8 cellular contexts compared by ENCODE assay signal in the genomic region with DNA sequence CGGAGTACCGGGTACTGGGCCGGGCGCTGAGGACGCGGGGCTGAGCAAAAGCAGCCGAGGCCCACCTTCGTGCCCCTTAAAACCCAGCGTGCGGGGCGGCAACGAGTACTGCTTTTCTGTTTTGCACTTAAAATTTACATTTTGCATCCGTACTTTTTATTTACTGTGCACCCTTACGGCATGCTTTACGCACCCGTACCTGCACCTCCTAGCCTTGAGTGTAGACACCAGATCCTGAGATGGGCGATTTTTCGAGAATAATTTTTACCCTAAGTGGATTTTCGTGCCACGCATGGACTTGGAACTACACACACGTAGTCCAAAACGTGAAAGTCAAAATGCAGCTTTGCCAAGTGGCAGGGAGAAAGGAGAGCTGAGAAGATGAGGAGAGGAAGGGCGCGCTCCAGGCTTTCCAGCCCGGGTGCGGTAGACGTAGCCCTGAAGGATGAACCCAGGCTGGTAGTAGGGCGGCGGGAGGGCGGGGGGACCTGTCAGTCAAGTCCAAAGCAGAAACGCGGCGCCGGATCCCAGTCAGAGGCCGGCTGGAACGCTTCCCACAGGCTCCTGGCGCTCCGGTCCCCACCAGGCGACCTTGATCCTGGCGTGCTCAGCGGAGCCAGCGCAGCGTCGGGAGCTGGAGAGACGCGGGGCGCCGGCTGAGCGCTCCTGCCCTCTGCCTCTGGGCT. TPM values are rescaled to one million over a fixed set of nuclear protein-coding genes. Genes with fewer than 3 reads are reported as not detected.
DNase-seq lines count a peak whose midpoint lies in the region; ATAC-seq and TF ChIP-seq lines count a peak whose summit lies in the region.

No MANE protein-coding gene starts in this region.

- TF ChIP-seq CTCF in OCI-LY7 (conservative IDR thresholded peaks at IDR 0.05; ENCODE audit: low read length), result no peak
- TF ChIP-seq CTCF in gastrocnemius medialis (IDR thresholded peaks at IDR 0.05 in 4 of 5, conservative IDR thresholded peaks at IDR 0.05 in 1 of 5), result no peak
- TF ChIP-seq CTCF in A673 (conservative IDR thresholded peaks at IDR 0.05; ENCODE audit: low read depth, low read length), result no peak

- no peaks in the 10 kb centered on the region for H4K20me1 ChIP-seq in OCI-LY7 (ENCODE audit: insufficient read depth, low read length)

- intact Hi-C loops in OCI-LY7 (cut with micrococcal nuclease; ENCODE audit: unreplicated experiment), result loop anchor here (2.0 to 10.0 kb wide), 3 partner anchors 54 to 898 kb away; a partner anchor contains a TSS
- intact Hi-C loops in left ventricle myocardium superior (cut with micrococcal nuclease), result no loop called here
- intact Hi-C loops in gastrocnemius medialis (cut with DNase I; ENCODE audit: low total_unique reads), result no loop called here
- intact Hi-C loops in A673 (cut with micrococcal nuclease; ENCODE audit: unreplicated experiment), result no loop called here

- POLR2A ChIA-PET in HEK293T (lab: Yijun Ruan, JAX) (no interaction called here), OCI-LY7 (lab: Charles Lee) (no interaction called here), A673 (lab: Charles Lee; ENCODE audit: low non-redundant PET) (no interaction called here)

- H3K9me2 ChIP-seq in OCI-LY7 (ENCODE audit: insufficient read depth, low read length), result no peaks in the 10 kb centered on the region

- CTCF ChIA-PET in HEK293T (lab: Yijun Ruan, JAX), result interaction anchor here (0.6 to 1.8 kb wide), 4 partner anchors 23 to 284 kb away, joined by 3 to 5 read pairs (median 4); no protein-coding TSS in a partner anchor
- CTCF ChIA-PET in OCI-LY7 (lab: Charles Lee; ENCODE audit: unreplicated experiment), result no interaction called here
- CTCF ChIA-PET in A673 (lab: Charles Lee), result interaction anchor here (0.5 kb wide), 1 partner anchor 70 kb away, joined by 4 read pairs; no protein-coding TSS in a partner anchor

- in situ Hi-C loops in gastrocnemius medialis (cut with MboI; ENCODE audit: low sequenced_read_pairs in 4 of 4), result no loop called here

- H3K27ac ChIP-seq in OCI-LY7 (ENCODE audit: low read depth, low read length, poor library complexity, severe bottlenecking) (no peak overlapping the region), gastrocnemius medialis (no peak overlapping the region), A673 (ENCODE audit: low read depth, low read length, poor library complexity, severe bottlenecking) (no peak overlapping the region)

- ATAC-seq in left ventricle myocardium superior (peak; percentile 34), gastrocnemius medialis (no peak)

- H3K4me3 ChIP-seq in OCI-LY7 (ENCODE audit: low read depth, low read length, poor library complexity, severe bottlenecking) (peak overlapping the region; percentile 72), gastrocnemius medialis (peak overlapping the region; percentile 13 to 44 (median 29)), A673 (ENCODE audit: low read depth, low read length, poor library complexity, severe bottlenecking) (no peak overlapping the region)

- H2AFZ ChIP-seq in OCI-LY7 (ENCODE audit: low read length), result peak overlapping the region; percentile 95

- DNase-seq in HEK293T (ENCODE audit: extremely low spot score) (peak; percentile 46), OCI-LY7 (ENCODE audit: low spot score) (peak; percentile 10), left ventricle myocardium superior (peak; percentile 56), gastrocnemius medialis (no peak), EL (no peak), inferior parietal cortex (ENCODE audit: extremely low spot score) (no peak), erythroblast (lab: John Stamatoyannopoulos, UW) (no peak), A673 (ENCODE audit: low spot score) (no peak)

- H3K9me3 ChIP-seq in OCI-LY7 (ENCODE audit: low read length) (no peaks in the 10 kb centered on the region), gastrocnemius medialis (no peaks in the 10 kb centered on the region), A673 (ENCODE audit: low read depth, low read length, poor library complexity, severe bottlenecking) (no peaks in the 10 kb centered on the region)

- no TSS peak for BruUV-seq in OCI-LY7 (replicated peaks; lab: Mats Ljungman, UMichigan)
- no TSS peak for BruUV-seq in A673 (replicated peaks; lab: Mats Ljungman, UMichigan)

- H3K4me2 ChIP-seq in OCI-LY7 (ENCODE audit: low read length), result peak overlapping the region; percentile 85

- no peaks in the 10 kb centered on the region for H3K79me2 ChIP-seq in OCI-LY7 (ENCODE audit: insufficient read depth, low read depth, low read length)

- H3K36me3 ChIP-seq in OCI-LY7 (ENCODE audit: insufficient read depth, low read length) (no peaks in the 10 kb centered on the region), gastrocnemius medialis (no peaks in the 10 kb centered on the region), A673 (ENCODE audit: insufficient read depth, low read length, poor library complexity, severe bottlenecking) (no peaks in the 10 kb centered on the region)

- H3K27me3 ChIP-seq in gastrocnemius medialis, result peaks cover 65 to 73% (median 70%) of the 10 kb centered on the region in 3 donors
- peaks cover 89% of the 10 kb centered on the region for H3K27me3 ChIP-seq in A673 (replicated peaks; ENCODE audit: insufficient read depth, low read depth, low read length, poor library complexity)

- H3K4me1 ChIP-seq in OCI-LY7 (ENCODE audit: insufficient read depth, low read length, poor library complexity, severe bottlenecking) (peaks cover 8% of the 10 kb centered on the region), gastrocnemius medialis (peaks cover 9 to 17% of the 10 kb centered on the region in 2 donors), A673 (ENCODE audit: insufficient read depth, low read length, poor library complexity, severe bottlenecking) (no peaks in the 10 kb centered on the region)

- TF ChIP-seq POLR2A in gastrocnemius medialis (IDR thresholded peaks at IDR 0.05) (no peak), erythroblast (IDR thresholded peaks at IDR 0.05; ENCODE audit: low read length) (no peak)

TF ChIP-seq in HEK293T, 16 proteins besides CTCF, POLR2A, EP300 and RAD21:
- TF ChIP-seq HDGF (IDR thresholded peaks at IDR 0.05; ENCODE audit: borderline replicate concordance), result no peak
- TF ChIP-seq, protein P1, sequence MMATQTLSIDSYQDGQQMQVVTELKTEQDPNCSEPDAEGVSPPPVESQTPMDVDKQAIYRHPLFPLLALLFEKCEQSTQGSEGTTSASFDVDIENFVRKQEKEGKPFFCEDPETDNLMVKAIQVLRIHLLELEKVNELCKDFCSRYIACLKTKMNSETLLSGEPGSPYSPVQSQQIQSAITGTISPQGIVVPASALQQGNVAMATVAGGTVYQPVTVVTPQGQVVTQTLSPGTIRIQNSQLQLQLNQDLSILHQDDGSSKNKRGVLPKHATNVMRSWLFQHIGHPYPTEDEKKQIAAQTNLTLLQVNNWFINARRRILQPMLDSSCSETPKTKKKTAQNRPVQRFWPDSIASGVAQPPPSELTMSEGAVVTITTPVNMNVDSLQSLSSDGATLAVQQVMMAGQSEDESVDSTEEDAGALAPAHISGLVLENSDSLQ (IDR thresholded peaks at IDR 0.05), result peak; percentile 80
TF ChIP-seq in HEK293T: peak in this region for 1.

RNA-seq across cellular contexts. Expression of a gene that starts 1.2 kb away (rescaled TPM):
- total RNA-seq in OCI-LY7 (2014; rRNA removed; shearing (Covaris generic)), result 2.9 and 4.4 TPM in 2 replicates
- 0.96 and 1.4 TPM in 2 replicates for total RNA-seq in OCI-LY7 (2022)
- 1.0 TPM for total RNA-seq in left ventricle myocardium superior
- under 1 TPM in 2 of 4 donors, not detected in 2; 0.16 to 0.18 TPM for total RNA-seq in gastrocnemius medialis
- not detected in 2 replicates for total RNA-seq in A673 (2021)

Comparison
In these comparisons a context has a peak if more than half of its experiments do, and no peak if none do; other contexts are left out.
1. DNase-seq: peak in HEK293T (single experiment), OCI-LY7 (single experiment) and left ventricle myocardium superior (single experiment); none in gastrocnemius medialis (0 of 2), EL (single experiment), inferior parietal cortex (single experiment), erythroblast (0 of 2) and A673 (single experiment).